20 cellular contexts compared by ENCODE assay signal in the genomic region with DNA sequence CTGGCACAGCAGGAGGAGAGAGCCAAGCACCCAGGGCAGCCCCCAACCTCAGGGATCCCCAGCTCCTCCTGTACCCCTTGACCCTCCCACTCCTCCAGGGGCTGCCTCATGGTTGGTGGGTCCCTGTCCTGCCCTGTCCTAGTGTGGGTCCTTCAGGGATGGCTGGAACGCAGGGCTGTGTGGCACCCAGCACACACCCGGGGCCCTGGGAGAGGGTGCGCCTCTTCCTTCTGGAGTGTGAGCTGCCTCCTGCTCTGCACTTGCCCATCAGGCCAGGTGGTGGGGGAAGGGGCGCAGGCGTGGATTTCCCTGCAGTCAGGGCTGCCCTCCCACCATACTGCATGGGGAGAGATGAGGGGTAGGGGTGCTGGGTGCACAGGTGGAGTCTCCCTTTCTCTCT. TPM values are rescaled to one million over a fixed set of nuclear protein-coding genes. Genes with fewer than 3 reads are reported as not detected.
"Had no signal": no experiment of that assay in that cellular context is flagged by ENCODE, and none has a peak within 500 bp of the region (broad histone marks: within the 10 kb centered on the region; RNA-seq: fewer than 3 reads in every experiment).

No MANE protein-coding gene starts in this region.

- FAIRE-seq: frontal cortex, pancreas had no signal

- H3K27me3 ChIP-seq: pancreas, testis, upper lobe of right lung had no signal

- DNase-seq: activated naive CD4-positive, alpha-beta T cell treated with anti-CD3 and anti-CD28 coated beads for 36 hours; activated naive CD8-positive, alpha-beta T cell treated with anti-CD3 and anti-CD28 coated beads, Interleukin-2, amount 50 U/mL, for 24 hours; activated T-cell treated with anti-CD3 and anti-CD28 coated beads, Interleukin-2, amount 50 U/mL, for 1 hour; aorta; cerebellar nuclear complex; effector memory CD4-positive, alpha-beta T cell; head of caudate nucleus; left cardiac atrium; lower lobe of right lung; midbrain; pancreas; stimulated activated CD4-positive, alpha-beta T cell treated with anti-CD3 and anti-CD28 coated beads, Interleukin-4, amount 100 ng/mL, for 1 hour; T-helper 1 cell; T1000; testis; upper lobe of right lung had no signal

- H3K9me3 ChIP-seq: pancreas, testis had no signal

- H3K4me1 ChIP-seq: lower lobe of right lung, pancreas, upper lobe of right lung had no signal

- H3K4me3 ChIP-seq: lower lobe of right lung, pancreas, testis, upper lobe of right lung had no signal

- H3K27ac ChIP-seq: lower lobe of right lung, pancreas, testis, upper lobe of right lung had no signal

- H3K36me3 ChIP-seq: lower lobe of right lung, pancreas, upper lobe of right lung had no signal

RNA-seq across cellular contexts. Expression of gene TNP2, which starts 55.8 kb away (rescaled TPM):
- total RNA-seq: activated naive CD4-positive, alpha-beta T cell treated with anti-CD3 and anti-CD28 coated beads for 36 hours; activated T-helper 2 cell treated with anti-CD3 and anti-CD28 coated beads, Interferon-gamma antibody, Interleukin-2, Interleukin-4, amounts not matched to agents 10 μg/mL and 5 μg/mL and 100 μg/mL, durations not matched to agents 14 hours and 24 hours and 36 hours; aorta; fibroblast of lung; frontal cortex; left cardiac atrium; lower lobe of right lung; neural crest cell; pancreas; upper lobe of right lung had no signal
- polyA plus RNA-seq: aorta, fibroblast of lung, pancreas had no signal
